Comparison of ENCODE assay signal across 13 cellular contexts in the genomic region with DNA sequence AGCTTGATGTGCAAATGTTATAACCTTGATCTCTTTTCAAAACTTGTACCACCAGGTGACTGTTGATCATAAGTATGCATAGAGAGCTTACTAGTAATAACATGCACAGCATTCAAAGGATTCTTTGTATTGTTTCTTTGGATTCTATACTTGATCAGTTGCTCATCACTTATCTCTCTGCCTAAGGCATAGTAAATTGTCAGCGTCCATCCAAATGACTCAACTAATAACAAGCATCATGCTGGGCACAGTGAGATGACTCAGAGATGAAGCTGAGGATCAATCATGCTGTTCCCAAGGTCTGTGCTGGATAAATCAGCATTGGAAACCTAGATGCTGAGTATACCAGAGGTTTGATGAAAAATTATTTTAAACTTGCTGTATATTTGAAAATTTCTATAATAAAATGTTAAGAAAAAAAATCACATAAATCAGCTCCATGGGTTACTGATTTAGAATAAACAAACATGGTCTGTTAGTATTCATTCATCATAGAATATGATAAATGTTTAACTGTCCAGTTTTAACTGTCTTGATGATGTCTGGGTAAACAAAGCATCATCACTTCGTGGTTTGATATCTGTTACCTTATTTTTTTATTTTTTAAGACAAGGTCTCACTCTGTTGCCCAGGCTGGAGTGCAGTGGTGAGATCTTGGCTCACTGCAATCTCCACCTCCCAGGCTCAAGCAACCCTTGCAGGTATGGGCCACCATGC. TPM values are rescaled to one million over a fixed set of nuclear protein-coding genes. Genes with fewer than 3 reads are reported as not detected.
DNase-seq lines count a peak whose midpoint lies in the region; ATAC-seq and TF ChIP-seq lines count a peak whose summit lies in the region.
"Had no signal": no experiment of that assay in that cellular context is flagged by ENCODE, and none has a peak within 500 bp of the region (broad histone marks: within the 10 kb centered on the region; RNA-seq: fewer than 3 reads in every experiment).

No MANE protein-coding gene starts in this region.

- CTCF ChIA-PET in BJ (lab: Yijun Ruan, JAX): interaction anchor here (0.9 to 1.8 kb wide), 2 partner anchors 11 to 64 kb away, joined by 3 to 4 read pairs; no protein-coding TSS in a partner anchor

- no peak overlapping the region for H3K4me3 ChIP-seq in BJ (ENCODE audit: low read depth, low read length)
- H3K4me3 ChIP-seq: lung had no signal

- no peak for ATAC-seq in GM19351 (IDR thresholded peaks at IDR 0.05; ENCODE audit: unreplicated experiment)
- ATAC-seq in HG03457 (IDR thresholded peaks at IDR 0.05; ENCODE audit: unreplicated experiment): no peak
- ATAC-seq in HG03097 (IDR thresholded peaks at IDR 0.05; ENCODE audit: low FRiP score, unreplicated experiment): no peak

- no peaks in the 10 kb centered on the region for H3K36me3 ChIP-seq in BJ (ENCODE audit: control insufficient read depth, insufficient read depth, low read length)

- H3K27me3 ChIP-seq in BJ (ENCODE audit: control insufficient read depth, insufficient read depth, low read length): no peaks in the 10 kb centered on the region

- DNase-seq in BJ (ENCODE audit: low read depth) (peak; percentile 21), LHCN-M2 (ENCODE audit: low read depth) (peak; percentile 71), astrocyte of the hippocampus (ENCODE audit: low read depth, low spot score) (peak; percentile 41), kidney glomerular epithelial cell (lab: John Stamatoyannopoulos, UW) (peak; percentile 42), MV-4-11 (lab: John Stamatoyannopoulos, UW) (no peak)
- DNase-seq: CD8-positive, alpha-beta memory T cell; hippocampal formation; occipital lobe; stimulated activated naive CD4-positive, alpha-beta T cell treated with Interleukin-2 at 50 U/mL for 16 hours had no signal

- no peak for TF ChIP-seq CTCF in BJ (IDR thresholded peaks at IDR 0.05; ENCODE audit: insufficient read depth, low read depth, low read length)

- POLR2A ChIA-PET in BJ (lab: Charles Lee): no interaction called here

RNA-seq across cellular contexts. Expression of gene SGK1, which starts 45.6 kb away (rescaled TPM):
- polyA plus RNA-seq in BJ (2011; rRNA removed): 179 and 189 TPM in 2 replicates
- 143 and 229 TPM in 2 replicates for polyA minus RNA-seq in BJ (2011; rRNA and poly(A)+ RNA removed)
- 11.5 and 14.9 TPM in 2 replicates for total RNA-seq in LHCN-M2 (2014; rRNA removed)
- polyA plus RNA-seq in LHCN-M2 (2012): 25.2 TPM
